Comparison of ENCODE assay signal across 1 cellular context in genomic region chr15:39181348-39181747, GRCh38.
TF ChIP-seq lines count a peak whose summit lies in the region.

No MANE protein-coding gene starts in this region.

TF ChIP-seq in A549, 52 proteins besides CTCF, POLR2A, EP300 and RAD21 (continued from another document):
- TF ChIP-seq HEYL (CRISPR knock-in tag; IDR thresholded peaks at IDR 0.05) (no peak), ZNF302 (CRISPR knock-in tag; IDR thresholded peaks at IDR 0.05) (no peak), HOXA7 (CRISPR knock-in tag; IDR thresholded peaks at IDR 0.05) (no peak), SMC3 (IDR thresholded peaks at IDR 0.05) (no peak), SREBF2 (IDR thresholded peaks at IDR 0.05) (no peak), GATA3 (IDR thresholded peaks at IDR 0.05; ENCODE audit: borderline replicate concordance) (no peak), JUNB (IDR thresholded peaks at IDR 0.05) (no peak), RARB (CRISPR knock-in tag; IDR thresholded peaks at IDR 0.05) (no peak), CEBPB (IDR thresholded peaks at IDR 0.05) (no peak), ATOH8 (CRISPR knock-in tag; IDR thresholded peaks at IDR 0.05; ENCODE audit: low read depth) (no peak), RCOR1 (IDR thresholded peaks at IDR 0.05; ENCODE audit: low read depth, low read length) (no peak)
TF ChIP-seq in A549: peak in this region for 0.
